In the genomic region with DNA sequence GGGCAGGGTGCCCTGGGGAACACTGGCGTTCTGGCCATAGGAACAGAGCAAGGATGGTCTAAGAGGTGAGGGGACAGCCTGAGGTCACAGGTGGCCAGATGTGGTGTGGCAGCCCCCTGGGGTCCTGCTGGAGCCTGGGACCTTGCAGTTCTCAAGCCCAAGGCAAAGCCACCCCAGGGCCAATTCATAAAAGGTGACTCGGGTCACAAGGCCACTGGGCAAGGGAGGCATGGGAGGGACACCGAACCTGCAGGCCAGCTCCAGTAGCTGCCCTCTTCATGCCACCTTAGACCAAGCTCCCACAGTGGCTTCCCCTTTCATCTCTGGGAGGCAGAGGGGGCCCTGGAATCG, we compare ENCODE assay signal across 1 cellular context.
TF ChIP-seq lines count a peak whose summit lies in the region.

No MANE protein-coding gene starts in this region.

TF ChIP-seq in H1, 55 proteins besides CTCF, POLR2A, EP300 and RAD21:
- TF ChIP-seq CBX8 (IDR thresholded peaks at IDR 0.05; ENCODE audit: borderline replicate concordance, low read depth, low read length) (no peak), USF2 (IDR thresholded peaks at IDR 0.05; ENCODE audit: low read length) (no peak), ZNF274 (IDR thresholded peaks at IDR 0.05; ENCODE audit: borderline replicate concordance, extremely low read depth, low read length) (no peak), BRCA1 (IDR thresholded peaks at IDR 0.05; ENCODE audit: low read depth, low read length) (no peak), RFX5 (IDR thresholded peaks at IDR 0.05; ENCODE audit: borderline replicate concordance, low read depth, low read length) (no peak), ATF3 (IDR thresholded peaks at IDR 0.05; ENCODE audit: insufficient read depth, low read depth, low read length) (no peak), CREB1 (IDR thresholded peaks at IDR 0.05) (no peak), CTBP2 (IDR thresholded peaks at IDR 0.05; ENCODE audit: borderline replicate concordance, insufficient read depth, insufficient read length, low read length) (no peak), POLR2AphosphoS5 (IDR thresholded peaks at IDR 0.05; ENCODE audit: low read depth, low read length) (no peak), KDM1A (IDR thresholded peaks at IDR 0.05; ENCODE audit: borderline replicate concordance, low read length) (no peak), GABPA (IDR thresholded peaks at IDR 0.05; ENCODE audit: borderline replicate concordance, insufficient read depth, low read length) (no peak), ASH2L (IDR thresholded peaks at IDR 0.05; ENCODE audit: low read length) (no peak), SP2 (IDR thresholded peaks at IDR 0.05; ENCODE audit: low read length) (no peak), SAP30 (IDR thresholded peaks at IDR 0.05; ENCODE audit: insufficient read depth, insufficient replicate concordance, low read length) (no peak), BACH1 (IDR thresholded peaks at IDR 0.05; ENCODE audit: low read length) (no peak)
- TF ChIP-seq, protein P1, sequence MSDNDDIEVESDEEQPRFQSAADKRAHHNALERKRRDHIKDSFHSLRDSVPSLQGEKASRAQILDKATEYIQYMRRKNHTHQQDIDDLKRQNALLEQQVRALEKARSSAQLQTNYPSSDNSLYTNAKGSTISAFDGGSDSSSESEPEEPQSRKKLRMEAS (IDR thresholded peaks at IDR 0.05), result no peak
